Comparison of ENCODE assay signal across 11 cellular contexts in genomic region chr2:28588231-28588725, GRCh38.
DNase-seq lines count a peak whose midpoint lies in the region; ATAC-seq and TF ChIP-seq lines count a peak whose summit lies in the region.
"Had no signal": no experiment of that assay in that cellular context is flagged by ENCODE, and none has a peak within 500 bp of the region (broad histone marks: within the 10 kb centered on the region; RNA-seq: fewer than 3 reads in every experiment).

No MANE protein-coding gene starts in this region.

- no peaks in the 10 kb centered on the region for H3K79me2 ChIP-seq in H9 (ENCODE audit: insufficient read depth, low read length)

- no peak overlapping the region for H3T11ph ChIP-seq in H9 (ENCODE audit: low read length)

- no peak overlapping the region for H2BK12ac ChIP-seq in H9 (ENCODE audit: insufficient read length, low read depth, low read length)

- H2AFZ ChIP-seq in H9 (ENCODE audit: low read length): no peak overlapping the region

- H2BK120ac ChIP-seq in H9 (ENCODE audit: low read depth, low read length, poor library complexity, severe bottlenecking): no peak overlapping the region

- H2BK5ac ChIP-seq in H9 (ENCODE audit: insufficient read length, low read length): no peak overlapping the region

- H3K27me3 ChIP-seq in HL-60 (ENCODE audit: insufficient read depth, poor library complexity, severe bottlenecking) (no peaks in the 10 kb centered on the region), neutrophil (no peaks in the 10 kb centered on the region), H9 (ENCODE audit: insufficient read depth, low read length) (no peaks in the 10 kb centered on the region)

- WGBS in H9 (ENCODE audit: extremely low coverage, insufficient read length, low lambda C conversion rate): no CpG with 5 or more reads among the region's 5 CpGs

- H3K4ac ChIP-seq in H9 (ENCODE audit: low read depth, low read length): no peak overlapping the region

- peaks cover 21 to 23% of the 10 kb centered on the region in 2 experiments for H3K4me1 ChIP-seq in neutrophil (ENCODE audit: control insufficient read depth in 1 of 2, insufficient read depth in 1 of 2, low read depth in 1 of 2, low read length in 1 of 2)
- peaks cover 6% of the 10 kb centered on the region; the same call in 1 of the 2 replicates for H3K4me1 ChIP-seq in H9 (ENCODE audit: insufficient read depth, low read length)

- H3K9ac ChIP-seq in H9 (ENCODE audit: extremely low read depth, insufficient read length, low read length): no peak overlapping the region

- H3K23me2 ChIP-seq in H9 (ENCODE audit: insufficient read length, low read depth, low read length, poor library complexity, severe bottlenecking): no peaks in the 10 kb centered on the region

- H3K56ac ChIP-seq in H9 (ENCODE audit: insufficient read length, low read depth, low read length): no peak overlapping the region

- H3K36me3 ChIP-seq in neutrophil: peaks cover 13% of the 10 kb centered on the region
- H3K36me3 ChIP-seq: thoracic aorta had no signal

- no peak for DNase-seq in T-helper 2 cell treated with Interferon-gamma antibody and Interleukin-4, amounts not matched to agents 5 μg/mL and 100 μg/mL, for 36 hours (ENCODE audit: low spot score)
- no peak for DNase-seq in T-helper 2 cell
- DNase-seq in HL-60 (ENCODE audit: low read depth in 1 of 2, low spot score in 1 of 2): peak; percentile 56 to 63
- no peak for DNase-seq in H9
- DNase-seq in NCI-H1105 (lab: John Stamatoyannopoulos, UW): no peak
- DNase-seq: kidney, NCI-H187 treated with DMSO at 0.1 percent for 48 hours had no signal

- TF ChIP-seq CTCF in HL-60 (IDR thresholded peaks at IDR 0.05; ENCODE audit: insufficient read depth, low read length): no peak
- TF ChIP-seq CTCF in neutrophil (IDR thresholded peaks at IDR 0.05): no peak
- no peak for TF ChIP-seq CTCF in H9 (conservative IDR thresholded peaks at IDR 0.05)

- no peak overlapping the region for H3K4me2 ChIP-seq in H9 (ENCODE audit: insufficient read depth, insufficient read length, low read length)

- H2BK20ac ChIP-seq in H9 (ENCODE audit: low read depth, low read length, poor library complexity, severe bottlenecking): no peak overlapping the region

- H3K9me3 ChIP-seq in neutrophil: no peaks in the 10 kb centered on the region
- no peaks in the 10 kb centered on the region for H3K9me3 ChIP-seq in H9 (ENCODE audit: control insufficient read depth, low read depth, low read length)
- H3K9me3 ChIP-seq: thoracic aorta had no signal

- no peak overlapping the region for H4K91ac ChIP-seq in H9 (ENCODE audit: insufficient read length, low read depth, low read length)

- ATAC-seq in GM18868 (IDR thresholded peaks at IDR 0.05; ENCODE audit: unreplicated experiment): no peak

- peak overlapping the region; percentile 38 for H3K27ac Mint-ChIP-seq in T-helper 2 cell treated with Interferon-gamma antibody and Interleukin-4, amounts not matched to agents 5 μg/mL and 100 μg/mL, for 36 hours
- peak overlapping the region in 1 of 3 experiments; percentile 42; a peak in 2 of 7 replicates for H3K27ac Mint-ChIP-seq in H9

- peaks cover 34% of the 10 kb centered on the region for H3K4me1 Mint-ChIP-seq in T-helper 2 cell treated with Interferon-gamma antibody and Interleukin-4, amounts not matched to agents 5 μg/mL and 100 μg/mL, for 36 hours (ENCODE audit: low read depth)
- peaks cover 7 to 10% of the 10 kb centered on the region in 2 experiments for H3K4me1 Mint-ChIP-seq in H9

- H3K27me3 Mint-ChIP-seq in T-helper 2 cell treated with Interferon-gamma antibody and Interleukin-4, amounts not matched to agents 5 μg/mL and 100 μg/mL, for 36 hours (ENCODE audit: low read depth): no peaks in the 10 kb centered on the region
- H3K27me3 Mint-ChIP-seq in H9 (ENCODE audit: low read depth): peaks cover 3% of the 10 kb centered on the region

- H3K9me3 Mint-ChIP-seq in T-helper 2 cell treated with Interferon-gamma antibody and Interleukin-4, amounts not matched to agents 5 μg/mL and 100 μg/mL, for 36 hours: no peaks in the 10 kb centered on the region
- H3K9me3 Mint-ChIP-seq in H9: no peaks in the 10 kb centered on the region

- no peaks in the 10 kb centered on the region for H4K20me1 ChIP-seq in H9 (ENCODE audit: control insufficient read depth, insufficient read depth, insufficient read length)

- H3K79me1 ChIP-seq in H9 (ENCODE audit: insufficient read depth, low read depth, low read length, poor library complexity, severe bottlenecking): no peaks in the 10 kb centered on the region

- H3K36me3 Mint-ChIP-seq in T-helper 2 cell treated with Interferon-gamma antibody and Interleukin-4, amounts not matched to agents 5 μg/mL and 100 μg/mL, for 36 hours (ENCODE audit: low read depth): no peaks in the 10 kb centered on the region
- no peaks in the 10 kb centered on the region; a peak in 1 of 7 replicates for H3K36me3 Mint-ChIP-seq in H9 (ENCODE audit: insufficient read depth in 1 of 3, low read depth in 3 of 3)

- no peak overlapping the region for H3K18ac ChIP-seq in H9 (ENCODE audit: insufficient read length, low read depth, low read length)

- no peak overlapping the region for H2AK5ac ChIP-seq in H9 (ENCODE audit: insufficient read length, low read length)

- H3K4me3 Mint-ChIP-seq in T-helper 2 cell treated with Interferon-gamma antibody and Interleukin-4, amounts not matched to agents 5 μg/mL and 100 μg/mL, for 36 hours: peak overlapping the region; percentile 44
- no peak overlapping the region for H3K4me3 Mint-ChIP-seq in H9

- H4K5ac ChIP-seq in H9 (ENCODE audit: insufficient read length, low read depth, low read length): no peak overlapping the region

- H3K27ac ChIP-seq in HL-60 (replicated peaks): peak overlapping the region; percentile 32; the same call in 1 of the 2 replicates
- peak overlapping the region; percentile 51 for H3K27ac ChIP-seq in angular gyrus (ENCODE audit: low read depth, low read length)
- peak overlapping the region; percentile 78 for H3K27ac ChIP-seq in neutrophil
- H3K27ac ChIP-seq in H9 (ENCODE audit: insufficient read length, low read depth, low read length): no peak overlapping the region
- H3K27ac ChIP-seq: thoracic aorta had no signal

- no peak overlapping the region for H2BK15ac ChIP-seq in H9 (ENCODE audit: low read depth, low read length)

- no peak overlapping the region for H3K4me3 ChIP-seq in HL-60 (replicated peaks; ENCODE audit: insufficient read depth, low read length)
- peak overlapping the region in 1 of 2 experiments; percentile 21 for H3K4me3 ChIP-seq in neutrophil (ENCODE audit: low read depth in 1 of 2, low read length in 1 of 2)
- H3K4me3 ChIP-seq: thoracic aorta had no signal

- no peak overlapping the region for H3K14ac ChIP-seq in H9 (ENCODE audit: insufficient read depth, low read length)

- H4K8ac ChIP-seq in H9 (replicated peaks; ENCODE audit: insufficient read length, low read depth, low read length): no peak overlapping the region

- no peak overlapping the region for H3K23ac ChIP-seq in H9 (ENCODE audit: insufficient read length, low read depth, low read length)

Comparison
In these comparisons a context has a peak if more than half of its experiments do, and no peak if none do; other contexts are left out.
1. DNase-seq: peak in HL-60 (2 of 2); none in T-helper 2 cell treated with Interferon-gamma antibody and Interleukin-4, amounts not matched to agents 5 μg/mL and 100 μg/mL, for 36 hours (single experiment), T-helper 2 cell (0 of 5), H9 (single experiment) and NCI-H1105 (single experiment).